21 cellular contexts compared by ENCODE assay signal in the genomic region with DNA sequence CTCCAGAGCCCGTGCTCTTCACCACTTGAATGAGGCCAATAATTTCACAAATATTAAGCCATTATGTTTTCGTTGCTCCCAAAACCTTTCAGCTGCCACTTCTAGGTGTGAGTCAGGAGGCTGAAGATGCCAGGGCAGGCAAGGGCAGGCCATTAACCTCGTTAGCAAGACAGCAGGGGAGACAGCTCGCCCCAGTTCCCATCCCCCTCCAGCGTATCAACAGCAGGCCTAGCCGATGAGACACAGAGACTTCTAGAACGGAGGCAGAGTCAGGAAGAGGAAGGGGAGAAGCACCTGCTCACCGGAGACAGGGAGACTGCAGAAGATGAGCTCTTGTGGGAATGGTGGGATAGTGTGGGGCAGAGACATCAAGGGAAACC. TPM values are rescaled to one million over a fixed set of nuclear protein-coding genes. Genes with fewer than 3 reads are reported as not detected.
"Had no signal": no experiment of that assay in that cellular context is flagged by ENCODE, and none has a peak within 500 bp of the region (broad histone marks: within the 10 kb centered on the region; RNA-seq: fewer than 3 reads in every experiment).

No MANE protein-coding gene starts in this region.

- H3K4me3 Mint-ChIP-seq: activated CD4-positive, alpha-beta T cell treated with anti-CD3 and anti-CD28 coated beads, Interleukin-2, amount 10 ng/mL, durations not matched to agents 7 days and 5 days; activated T-helper 1 cell treated with anti-CD3 and anti-CD28 coated beads, Interleukin-12 subunit alpha, Interleukin-12 subunit beta, Interleukin-2, Interleukin-4 antibody, amounts not matched to agents 30 ng/mL and 10 ng/mL and 1 ng/mL, durations not matched to agents 14 hours and 24 hours and 36 hours; dendritic cell treated with granulocyte-macrophage colony-stimulating factor and Interleukin-4, amounts not matched to agents 40 ng/mL and 50 ng/mL, for 4 days; mesothelial cell of epicardium; stimulated activated naive B cell treated with anti-CD40 and anti-IgM and Interleukin-4, amounts not matched to agents 10 μg/mL and 1 μg/mL and 100 μg/mL, for 72 hours; T-helper 2 cell treated with Interferon-gamma antibody and Interleukin-4, amounts not matched to agents 5 μg/mL and 100 μg/mL, for 36 hours had no signal

- H3K9me3 ChIP-seq: tibial nerve, uterus had no signal

- DNase-seq: activated CD4-positive, alpha-beta T cell treated with anti-CD3 and anti-CD28 coated beads, Interleukin-2, amount 10 ng/mL, durations not matched to agents 7 days and 5 days; activated naive CD4-positive, alpha-beta T cell; anterior cingulate cortex; brain microvascular endothelial cell; effector memory CD4-positive, alpha-beta T cell; kidney glomerular epithelial cell; stimulated activated CD4-positive, alpha-beta T cell treated with anti-CD3 and anti-CD28 coated beads, Interleukin-15, amount 100 ng/mL, for 24 hours; stimulated activated CD4-positive, alpha-beta T cell treated with anti-CD3 and anti-CD28 coated beads, Interleukin-4, amount 100 ng/mL, for 1 hour; stimulated activated naive B cell treated with anti-CD40 and anti-IgM and Interleukin-4, amounts not matched to agents 10 μg/mL and 1 μg/mL and 100 μg/mL, for 72 hours; uterus had no signal

- H3K27me3 ChIP-seq: tibial nerve, uterus had no signal

- H3K36me3 Mint-ChIP-seq: mesothelial cell of epicardium; stimulated activated naive B cell treated with anti-CD40 and anti-IgM and Interleukin-4, amounts not matched to agents 10 μg/mL and 1 μg/mL and 100 μg/mL, for 72 hours had no signal

- H3K4me3 ChIP-seq: tibial nerve, uterus had no signal

- H3K36me3 ChIP-seq: brain microvascular endothelial cell, tibial nerve, uterus had no signal

- H3K9me3 Mint-ChIP-seq: activated CD4-positive, alpha-beta T cell treated with anti-CD3 and anti-CD28 coated beads, Interleukin-2, amount 10 ng/mL, durations not matched to agents 7 days and 5 days; activated T-helper 1 cell treated with anti-CD3 and anti-CD28 coated beads, Interleukin-12 subunit alpha, Interleukin-12 subunit beta, Interleukin-2, Interleukin-4 antibody, amounts not matched to agents 30 ng/mL and 10 ng/mL and 1 ng/mL, durations not matched to agents 14 hours and 24 hours and 36 hours; dendritic cell treated with granulocyte-macrophage colony-stimulating factor and Interleukin-4, amounts not matched to agents 40 ng/mL and 50 ng/mL, for 4 days; mesothelial cell of epicardium; stimulated activated naive B cell treated with anti-CD40 and anti-IgM and Interleukin-4, amounts not matched to agents 10 μg/mL and 1 μg/mL and 100 μg/mL, for 72 hours; T-helper 2 cell treated with Interferon-gamma antibody and Interleukin-4, amounts not matched to agents 5 μg/mL and 100 μg/mL, for 36 hours had no signal

- H3K27ac Mint-ChIP-seq: activated CD4-positive, alpha-beta T cell treated with anti-CD3 and anti-CD28 coated beads, Interleukin-2, amount 10 ng/mL, durations not matched to agents 7 days and 5 days; activated T-helper 1 cell treated with anti-CD3 and anti-CD28 coated beads, Interleukin-12 subunit alpha, Interleukin-12 subunit beta, Interleukin-2, Interleukin-4 antibody, amounts not matched to agents 30 ng/mL and 10 ng/mL and 1 ng/mL, durations not matched to agents 14 hours and 24 hours and 36 hours; dendritic cell treated with granulocyte-macrophage colony-stimulating factor and Interleukin-4, amounts not matched to agents 40 ng/mL and 50 ng/mL, for 4 days; mesothelial cell of epicardium; stimulated activated naive B cell treated with anti-CD40 and anti-IgM and Interleukin-4, amounts not matched to agents 10 μg/mL and 1 μg/mL and 100 μg/mL, for 72 hours; T-helper 2 cell treated with Interferon-gamma antibody and Interleukin-4, amounts not matched to agents 5 μg/mL and 100 μg/mL, for 36 hours had no signal

- ATAC-seq: stimulated activated naive B cell treated with anti-CD40 and anti-IgM and Interleukin-4, amounts not matched to agents 10 μg/mL and 1 μg/mL and 100 μg/mL, for 72 hours had no signal

- H3K27ac ChIP-seq: brain microvascular endothelial cell, tibial nerve, uterus had no signal

- H3K4me1 ChIP-seq: tibial nerve, uterus had no signal

RNA-seq across cellular contexts. Expression of a gene that starts 28.0 kb away (rescaled TPM):
- total RNA-seq: activated CD4-positive, alpha-beta T cell treated with anti-CD3 and anti-CD28 coated beads, Interleukin-2, amount 10 ng/mL, durations not matched to agents 7 days and 5 days; activated T-helper 1 cell treated with anti-CD3 and anti-CD28 coated beads, Interleukin-12 subunit alpha, Interleukin-12 subunit beta, Interleukin-2, Interleukin-4 antibody, amounts not matched to agents 30 ng/mL and 10 ng/mL and 1 ng/mL, durations not matched to agents 14 hours and 24 hours and 36 hours; cerebellum; epithelial cell of proximal tubule; mesothelial cell of epicardium; myocyte; osteocyte; subcutaneous adipose tissue; tibial nerve; uterus had no signal
- polyA plus RNA-seq: neural cell had no signal

RNA-seq across cellular contexts. Expression of a gene that starts 45.6 kb away (rescaled TPM):
- total RNA-seq: activated CD4-positive, alpha-beta T cell treated with anti-CD3 and anti-CD28 coated beads, Interleukin-2, amount 10 ng/mL, durations not matched to agents 7 days and 5 days; activated T-helper 1 cell treated with anti-CD3 and anti-CD28 coated beads, Interleukin-12 subunit alpha, Interleukin-12 subunit beta, Interleukin-2, Interleukin-4 antibody, amounts not matched to agents 30 ng/mL and 10 ng/mL and 1 ng/mL, durations not matched to agents 14 hours and 24 hours and 36 hours; epithelial cell of proximal tubule; mesothelial cell of epicardium; myocyte; osteocyte; tibial nerve had no signal
- polyA plus RNA-seq: neural cell had no signal
